ENCODE assay signal across 8 cellular contexts in genomic region chr17:29179232-29180036, GRCh38. TPM values are rescaled to one million over a fixed set of nuclear protein-coding genes. Genes with fewer than 3 reads are reported as not detected.
DNase-seq lines count a peak whose midpoint lies in the region; ATAC-seq and TF ChIP-seq lines count a peak whose summit lies in the region.

No MANE protein-coding gene starts in this region.

- H3K4me1 Mint-ChIP-seq in stimulated activated effector memory CD8-positive, alpha-beta T cell treated with anti-CD3 and anti-CD28 coated beads, Interleukin-12 subunit alpha, Interleukin-12 subunit beta, amount 100 ng/mL, for 72 hours = peaks cover 43% of the 10 kb centered on the region

- WGBS in body of pancreas, 2 donors = 2 to 7% methylated on average over 8 to 28 of the region's 28 CpGs

- peak overlapping the region in 1 of 2 donors; percentile 33 for H3K4me3 ChIP-seq in body of pancreas

- no peaks in the 10 kb centered on the region for H3K36me3 Mint-ChIP-seq in stimulated activated effector memory CD8-positive, alpha-beta T cell treated with anti-CD3 and anti-CD28 coated beads, Interleukin-12 subunit alpha, Interleukin-12 subunit beta, amount 100 ng/mL, for 72 hours

- H3K9me3 ChIP-seq in body of pancreas = no peaks in the 10 kb centered on the region

- peak overlapping the region; percentile 95 to 98 (median 98) for H3K27ac ChIP-seq in body of pancreas

- TF ChIP-seq CTCF in body of pancreas (IDR thresholded peaks at IDR 0.05) = no peak

- TF ChIP-seq POLR2A in body of pancreas (IDR thresholded peaks at IDR 0.05) = peak; percentile 62 to 95 (median 81)

- H3K27ac Mint-ChIP-seq in stimulated activated effector memory CD8-positive, alpha-beta T cell treated with anti-CD3 and anti-CD28 coated beads, Interleukin-12 subunit alpha, Interleukin-12 subunit beta, amount 100 ng/mL, for 72 hours = peak overlapping the region; percentile 97

- H3K9me3 Mint-ChIP-seq in stimulated activated effector memory CD8-positive, alpha-beta T cell treated with anti-CD3 and anti-CD28 coated beads, Interleukin-12 subunit alpha, Interleukin-12 subunit beta, amount 100 ng/mL, for 72 hours = no peaks in the 10 kb centered on the region

- H3K4me1 ChIP-seq in body of pancreas = peaks cover 43% of the 10 kb centered on the region

- peak; percentile 62 for DNase-seq in activated effector memory CD4-positive, alpha-beta T cell treated with anti-CD3 and anti-CD28 coated beads, Interleukin-2, amount 50 U/mL, for 16 hours
- no peak for DNase-seq in activated effector memory CD4-positive, alpha-beta T cell treated with Interleukin-2 at 50 U/mL for 16 hours
- DNase-seq in NCI-H524 (lab: John Stamatoyannopoulos, UW) = peak; percentile 94
- DNase-seq in body of pancreas = peak; percentile 79 to 95 (median 90)
- peak; percentile 26 for DNase-seq in inferior parietal cortex (ENCODE audit: extremely low spot score)
- no peak for DNase-seq in stimulated activated effector memory CD8-positive, alpha-beta T cell treated with anti-CD3 and anti-CD28 coated beads, Interleukin-12 subunit alpha, Interleukin-12 subunit beta, amount 100 ng/mL, for 72 hours (ENCODE audit: low spot score in 2 of 2)

- intact Hi-C loops in body of pancreas (cut with DNase I) = loop anchor here (5.0 kb wide), 1 partner anchor 32 kb away; no protein-coding TSS in a partner anchor

- no peaks in the 10 kb centered on the region for H3K36me3 ChIP-seq in body of pancreas (replicated peaks in 1 of 2; ENCODE audit: insufficient read depth in 1 of 2, low read depth in 2 of 2)

- H3K4me3 Mint-ChIP-seq in stimulated activated effector memory CD8-positive, alpha-beta T cell treated with anti-CD3 and anti-CD28 coated beads, Interleukin-12 subunit alpha, Interleukin-12 subunit beta, amount 100 ng/mL, for 72 hours = peak overlapping the region; percentile 90

- peak; percentile 32 for ATAC-seq in body of pancreas
- ATAC-seq in stimulated activated effector memory CD8-positive, alpha-beta T cell treated with anti-CD3 and anti-CD28 coated beads, Interleukin-12 subunit alpha, Interleukin-12 subunit beta, amount 100 ng/mL, for 72 hours = no peak
- ATAC-seq in HG03521 (IDR thresholded peaks at IDR 0.05; ENCODE audit: unreplicated experiment) = no peak
- ATAC-seq in HG03095 (IDR thresholded peaks at IDR 0.05; ENCODE audit: unreplicated experiment) = no peak

- H3K27me3 ChIP-seq in body of pancreas = no peaks in the 10 kb centered on the region

RNA-seq across cellular contexts. Expression of gene MYO18A, which starts 0.8 kb away (rescaled TPM):
- 10 to 100 TPM; 45.4 to 73.2 TPM for total RNA-seq in body of pancreas

Comparison
In these comparisons a context has a peak if more than half of its experiments do, and no peak if none do; other contexts are left out.
1. DNase-seq: peak in activated effector memory CD4-positive, alpha-beta T cell treated with anti-CD3 and anti-CD28 coated beads, Interleukin-2, amount 50 U/mL, for 16 hours (single experiment), NCI-H524 (2 of 2), body of pancreas (4 of 4) and inferior parietal cortex (single experiment); none in activated effector memory CD4-positive, alpha-beta T cell treated with Interleukin-2 at 50 U/mL for 16 hours (single experiment) and stimulated activated effector memory CD8-positive, alpha-beta T cell treated with anti-CD3 and anti-CD28 coated beads, Interleukin-12 subunit alpha, Interleukin-12 subunit beta, amount 100 ng/mL, for 72 hours (0 of 2).